Comparison of ENCODE assay signal across 9 cellular contexts in the genomic region with DNA sequence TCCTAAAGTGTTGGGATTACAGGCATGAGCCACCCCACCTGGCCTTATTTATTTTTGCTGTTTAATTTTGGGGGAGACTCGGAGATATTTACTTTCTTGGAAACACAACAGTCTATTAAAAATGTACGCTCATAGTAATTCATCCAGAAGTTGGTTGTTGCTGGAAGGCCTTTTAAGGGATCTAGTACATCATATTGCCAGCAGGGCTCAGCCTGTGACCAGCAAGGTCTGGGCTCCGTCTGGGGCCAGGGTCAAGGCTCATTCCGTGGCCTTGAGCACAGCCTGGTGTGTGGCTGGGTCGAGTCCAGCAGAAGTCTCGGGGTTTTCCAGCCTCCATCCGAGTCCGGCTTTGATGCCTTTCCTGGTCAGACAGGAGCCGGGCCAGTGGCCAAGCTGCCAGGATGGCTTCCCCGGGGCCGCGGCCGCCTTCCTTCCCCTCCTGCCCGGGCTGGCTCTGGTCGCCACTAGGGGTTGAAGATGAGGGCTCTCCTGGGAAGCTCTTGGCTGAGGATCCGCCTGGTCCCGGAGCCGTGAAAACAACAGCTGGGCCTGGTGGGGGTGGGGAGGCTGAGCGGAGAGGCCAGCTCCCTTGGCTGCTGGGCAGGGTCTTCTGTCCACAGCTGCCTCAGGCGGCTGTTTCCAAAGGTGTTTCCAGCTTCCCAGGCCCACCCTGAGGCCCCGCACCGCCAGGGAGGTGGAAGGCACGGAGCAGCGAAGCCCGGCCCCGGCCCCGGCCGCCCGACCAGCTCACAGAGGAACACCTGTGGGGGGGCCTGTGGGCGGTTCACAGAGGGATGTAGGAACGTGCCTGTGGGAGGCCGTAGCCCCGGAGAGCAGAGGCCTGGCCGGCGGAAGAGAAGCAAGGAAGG. TPM values are rescaled to one million over a fixed set of nuclear protein-coding genes. Genes with fewer than 3 reads are reported as not detected.
DNase-seq lines count a peak whose midpoint lies in the region; ATAC-seq and TF ChIP-seq lines count a peak whose summit lies in the region.
"Had no signal": no experiment of that assay in that cellular context is flagged by ENCODE, and none has a peak within 500 bp of the region (broad histone marks: within the 10 kb centered on the region; RNA-seq: fewer than 3 reads in every experiment).

No MANE protein-coding gene starts in this region.

- no peaks in the 10 kb centered on the region for H3K36me3 ChIP-seq in BLaER1 treated with 17β-estradiol and CSF1 and Interleukin-3, amounts not matched to agents 10 nM and 100 nM

- no peak overlapping the region for H3K4me3 ChIP-seq in BLaER1 treated with 17β-estradiol and CSF1 and Interleukin-3, amounts not matched to agents 10 nM and 100 nM

- CTCF ChIA-PET in GM10248 (lab: Yijun Ruan, JAX): interaction anchor here (1.8 to 2.9 kb wide), 2 partner anchors 11 to 15 kb away, joined by 5 to 14 read pairs; no protein-coding TSS in a partner anchor

- H3K4me1 ChIP-seq in BLaER1 treated with 17β-estradiol and CSF1 and Interleukin-3, amounts not matched to agents 10 nM and 100 nM: peaks cover 51 to 77% (median 72%) of the 10 kb centered on the region in 10 experiments

- H3K27ac ChIP-seq in BLaER1 treated with 17β-estradiol and CSF1 and Interleukin-3, amounts not matched to agents 10 nM and 100 nM: peak overlapping the region in 8 of 11 experiments; percentile 14 to 53 (median 37); a peak in 12 of 22 replicates

- peak overlapping the region in 8 of 11 experiments; percentile 12 to 50 (median 34); a peak in 9 of 22 replicates for H3K9ac ChIP-seq in BLaER1 treated with 17β-estradiol and CSF1 and Interleukin-3, amounts not matched to agents 10 nM and 100 nM

- POLR2A ChIA-PET in GM10248 (lab: Yijun Ruan, JAX): no interaction called here

- peaks cover 0 to 8% (median 0%) of the 10 kb centered on the region in 11 experiments; a peak in 2 of 22 replicates for H4K20me1 ChIP-seq in BLaER1 treated with 17β-estradiol and CSF1 and Interleukin-3, amounts not matched to agents 10 nM and 100 nM

- no peaks in the 10 kb centered on the region for H3K9me3 ChIP-seq in BLaER1 treated with 17β-estradiol and CSF1 and Interleukin-3, amounts not matched to agents 10 nM and 100 nM (replicated peaks in 1 of 11)

- peak overlapping the region; percentile 38 to 99 (median 82) for H3K4me2 ChIP-seq in BLaER1 treated with 17β-estradiol and CSF1 and Interleukin-3, amounts not matched to agents 10 nM and 100 nM

- peak; percentile 28 for DNase-seq in NCI-H524 treated with DMSO at 0.1 percent for 48 hours (lab: John Stamatoyannopoulos, UW)
- peak; percentile 35 for DNase-seq in fibroblast of the conjunctiva (ENCODE audit: low read depth)
- peak; percentile 27 for DNase-seq in occipital lobe (lab: John Stamatoyannopoulos, UW)
- no peak for DNase-seq in GM10248 (ENCODE audit: extremely low spot score)
- no peak for DNase-seq in stimulated activated naive CD4-positive, alpha-beta T cell treated with Interleukin-2 at 50 U/mL for 16 hours (lab: John Stamatoyannopoulos, UW)
- DNase-seq in RPMI8226: no peak

- peaks cover 0 to 12% (median 0%) of the 10 kb centered on the region in 11 experiments; a peak in 5 of 22 replicates for H3K27me3 ChIP-seq in BLaER1 treated with 17β-estradiol and CSF1 and Interleukin-3, amounts not matched to agents 10 nM and 100 nM

- TF ChIP-seq CTCF in GM10248 (IDR thresholded peaks at IDR 0.05; ENCODE audit: control extremely low read depth, extremely low read depth, low read depth, missing control alignments): no peak

- no peak for ATAC-seq in HG03439 (IDR thresholded peaks at IDR 0.05; ENCODE audit: unreplicated experiment)

RNA-seq across cellular contexts. Expression of a gene that starts 5.1 kb away (rescaled TPM):
- total RNA-seq in occipital lobe: 4.1 TPM

RNA-seq across cellular contexts. Expression of a gene that starts 9.3 kb away (rescaled TPM):
- 1.4 TPM for total RNA-seq in occipital lobe
- total RNA-seq: activated CD8-positive, alpha-beta memory T cell treated with anti-CD3 and anti-CD28 coated beads for 36 hours had no signal

RNA-seq across cellular contexts. Expression of a gene that starts 19.1 kb away (rescaled TPM):
- 0.62 TPM for total RNA-seq in occipital lobe

RNA-seq across cellular contexts. Expression of a gene that starts 23.3 kb away (rescaled TPM):
- 50.4 TPM for total RNA-seq in occipital lobe

RNA-seq across cellular contexts. Expression of a gene that starts 31.2 kb away (rescaled TPM):
- 116 TPM for total RNA-seq in occipital lobe

Comparison
In these comparisons a context has a peak if more than half of its experiments do, and no peak if none do; other contexts are left out.
1. DNase-seq: peak in NCI-H524 treated with DMSO at 0.1 percent for 48 hours (single experiment), fibroblast of the conjunctiva (single experiment) and occipital lobe (single experiment); none in GM10248 (single experiment), stimulated activated naive CD4-positive, alpha-beta T cell treated with Interleukin-2 at 50 U/mL for 16 hours (single experiment) and RPMI8226 (single experiment).